Comparison of ENCODE assay signal across 1 cellular context in the genomic region with DNA sequence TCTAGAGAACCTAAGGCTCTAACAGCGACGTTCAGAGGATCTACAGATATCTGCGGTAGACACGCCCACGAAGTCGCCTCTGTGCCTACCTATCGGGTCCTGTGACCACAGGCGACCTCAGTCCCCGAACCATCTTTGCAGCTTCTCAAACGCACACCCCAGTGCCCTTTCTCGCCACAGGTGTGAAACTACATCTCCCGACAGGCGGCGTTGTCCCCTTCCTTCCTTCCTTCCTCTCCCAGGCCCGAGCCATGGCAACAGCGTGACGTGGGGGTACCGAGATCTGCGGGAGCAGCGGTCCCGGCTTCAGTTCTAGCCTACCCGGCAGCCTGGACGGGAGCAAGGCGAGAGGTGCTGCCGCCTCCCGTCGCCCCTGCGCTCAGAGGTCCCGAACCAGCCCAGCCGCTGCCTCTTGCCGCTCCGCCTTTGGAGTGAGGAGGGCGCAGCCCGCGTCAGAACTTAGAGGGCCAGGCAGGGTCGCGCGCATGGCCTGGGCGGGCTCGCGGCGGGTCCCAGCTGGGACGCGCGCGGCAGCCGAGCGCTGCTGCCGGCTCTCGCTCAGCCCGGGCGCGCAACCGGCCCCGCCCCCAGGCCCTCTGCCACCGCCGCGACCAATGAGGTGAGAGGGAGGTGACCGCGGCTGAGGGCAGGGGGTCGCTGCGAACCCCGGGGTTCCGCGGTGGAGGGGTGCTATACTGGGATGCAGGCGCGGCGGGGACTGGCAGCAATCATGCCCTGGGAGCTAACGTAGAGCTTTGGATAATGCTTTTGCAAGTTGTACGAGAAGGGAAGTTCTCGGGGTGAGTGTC.
TF ChIP-seq lines count a peak whose summit lies in the region.

A gene (plus strand): TSS at position 309 of the 809 bp plus-strand sequence. CDS start 177 bp downstream, at position 486.

TF ChIP-seq in HepG2, 621 proteins besides CTCF, POLR2A, EP300 and RAD21 (continued from another document and continues in another):
- TF ChIP-seq, protein P1, sequence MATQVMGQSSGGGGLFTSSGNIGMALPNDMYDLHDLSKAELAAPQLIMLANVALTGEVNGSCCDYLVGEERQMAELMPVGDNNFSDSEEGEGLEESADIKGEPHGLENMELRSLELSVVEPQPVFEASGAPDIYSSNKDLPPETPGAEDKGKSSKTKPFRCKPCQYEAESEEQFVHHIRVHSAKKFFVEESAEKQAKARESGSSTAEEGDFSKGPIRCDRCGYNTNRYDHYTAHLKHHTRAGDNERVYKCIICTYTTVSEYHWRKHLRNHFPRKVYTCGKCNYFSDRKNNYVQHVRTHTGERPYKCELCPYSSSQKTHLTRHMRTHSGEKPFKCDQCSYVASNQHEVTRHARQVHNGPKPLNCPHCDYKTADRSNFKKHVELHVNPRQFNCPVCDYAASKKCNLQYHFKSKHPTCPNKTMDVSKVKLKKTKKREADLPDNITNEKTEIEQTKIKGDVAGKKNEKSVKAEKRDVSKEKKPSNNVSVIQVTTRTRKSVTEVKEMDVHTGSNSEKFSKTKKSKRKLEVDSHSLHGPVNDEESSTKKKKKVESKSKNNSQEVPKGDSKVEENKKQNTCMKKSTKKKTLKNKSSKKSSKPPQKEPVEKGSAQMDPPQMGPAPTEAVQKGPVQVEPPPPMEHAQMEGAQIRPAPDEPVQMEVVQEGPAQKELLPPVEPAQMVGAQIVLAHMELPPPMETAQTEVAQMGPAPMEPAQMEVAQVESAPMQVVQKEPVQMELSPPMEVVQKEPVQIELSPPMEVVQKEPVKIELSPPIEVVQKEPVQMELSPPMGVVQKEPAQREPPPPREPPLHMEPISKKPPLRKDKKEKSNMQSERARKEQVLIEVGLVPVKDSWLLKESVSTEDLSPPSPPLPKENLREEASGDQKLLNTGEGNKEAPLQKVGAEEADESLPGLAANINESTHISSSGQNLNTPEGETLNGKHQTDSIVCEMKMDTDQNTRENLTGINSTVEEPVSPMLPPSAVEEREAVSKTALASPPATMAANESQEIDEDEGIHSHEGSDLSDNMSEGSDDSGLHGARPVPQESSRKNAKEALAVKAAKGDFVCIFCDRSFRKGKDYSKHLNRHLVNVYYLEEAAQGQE (IDR thresholded peaks at IDR 0.05; ENCODE audit: borderline replicate concordance in 1 of 2, low read depth in 1 of 2, low read length in 2 of 2), result no peak
- peak; percentile 95 for TF ChIP-seq REPIN1 (CRISPR knock-in tag; IDR thresholded peaks at IDR 0.05; ENCODE audit: borderline replicate concordance, low read depth)
- no peak for TF ChIP-seq KLF13 (CRISPR knock-in tag; IDR thresholded peaks at IDR 0.05)
- 0 out of 2 replicates have a peak, but pooled peaks have one; percentile 30 for TF ChIP-seq BRD4 (CRISPR knock-in tag; IDR thresholded peaks at IDR 0.05)
- 0 out of 2 replicates have a peak, but pooled peaks have one; percentile 52 for TF ChIP-seq JUN (CRISPR knock-in tag; IDR thresholded peaks at IDR 0.05)
- TF ChIP-seq CHD4 (IDR thresholded peaks at IDR 0.05; ENCODE audit: borderline replicate concordance, low read length), result no peak
- TF ChIP-seq AHR (CRISPR knock-in tag; IDR thresholded peaks at IDR 0.05), result peak; percentile 88
- peak; percentile 7 for TF ChIP-seq TEAD3 (CRISPR knock-in tag; optimal IDR thresholded peaks at IDR 0.05; ENCODE audit: borderline replicate concordance)
- TF ChIP-seq RXRB (CRISPR knock-in tag; IDR thresholded peaks at IDR 0.05; ENCODE audit: borderline replicate concordance), result peak; percentile 55; the same call in 1 of the 2 replicates
- TF ChIP-seq ZNF556 (CRISPR knock-in tag; IDR thresholded peaks at IDR 0.05; ENCODE audit: borderline replicate concordance), result peak; percentile 58; the same call in 1 of the 2 replicates
- peak; percentile 40 for TF ChIP-seq ISL2 (CRISPR knock-in tag; IDR thresholded peaks at IDR 0.05)
- peak; percentile 77; the same call in 1 of the 2 replicates for TF ChIP-seq KAT8 (CRISPR knock-in tag; IDR thresholded peaks at IDR 0.05)
- TF ChIP-seq, protein P2, sequence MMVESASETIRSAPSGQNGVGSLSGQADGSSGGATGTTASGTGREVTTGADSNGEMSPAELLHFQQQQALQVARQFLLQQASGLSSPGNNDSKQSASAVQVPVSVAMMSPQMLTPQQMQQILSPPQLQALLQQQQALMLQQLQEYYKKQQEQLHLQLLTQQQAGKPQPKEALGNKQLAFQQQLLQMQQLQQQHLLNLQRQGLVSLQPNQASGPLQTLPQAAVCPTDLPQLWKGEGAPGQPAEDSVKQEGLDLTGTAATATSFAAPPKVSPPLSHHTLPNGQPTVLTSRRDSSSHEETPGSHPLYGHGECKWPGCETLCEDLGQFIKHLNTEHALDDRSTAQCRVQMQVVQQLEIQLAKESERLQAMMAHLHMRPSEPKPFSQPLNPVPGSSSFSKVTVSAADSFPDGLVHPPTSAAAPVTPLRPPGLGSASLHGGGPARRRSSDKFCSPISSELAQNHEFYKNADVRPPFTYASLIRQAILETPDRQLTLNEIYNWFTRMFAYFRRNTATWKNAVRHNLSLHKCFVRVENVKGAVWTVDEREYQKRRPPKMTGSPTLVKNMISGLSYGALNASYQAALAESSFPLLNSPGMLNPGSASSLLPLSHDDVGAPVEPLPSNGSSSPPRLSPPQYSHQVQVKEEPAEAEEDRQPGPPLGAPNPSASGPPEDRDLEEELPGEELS (CRISPR knock-in tag; IDR thresholded peaks at IDR 0.05), result 0 out of 2 replicates have a peak, but pooled peaks have one; percentile 41
- TF ChIP-seq SOX5 (CRISPR knock-in tag; IDR thresholded peaks at IDR 0.05; ENCODE audit: borderline replicate concordance), result peak; percentile 40; the same call in 1 of the 2 replicates
- no peak for TF ChIP-seq RFXANK (CRISPR knock-in tag; IDR thresholded peaks at IDR 0.05)
- TF ChIP-seq, protein P3, sequence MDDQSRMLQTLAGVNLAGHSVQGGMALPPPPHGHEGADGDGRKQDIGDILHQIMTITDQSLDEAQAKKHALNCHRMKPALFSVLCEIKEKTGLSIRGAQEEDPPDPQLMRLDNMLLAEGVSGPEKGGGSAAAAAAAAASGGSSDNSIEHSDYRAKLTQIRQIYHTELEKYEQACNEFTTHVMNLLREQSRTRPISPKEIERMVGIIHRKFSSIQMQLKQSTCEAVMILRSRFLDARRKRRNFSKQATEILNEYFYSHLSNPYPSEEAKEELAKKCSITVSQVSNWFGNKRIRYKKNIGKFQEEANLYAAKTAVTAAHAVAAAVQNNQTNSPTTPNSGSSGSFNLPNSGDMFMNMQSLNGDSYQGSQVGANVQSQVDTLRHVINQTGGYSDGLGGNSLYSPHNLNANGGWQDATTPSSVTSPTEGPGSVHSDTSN (CRISPR knock-in tag; IDR thresholded peaks at IDR 0.05; ENCODE audit: borderline replicate concordance), result no peak
- peak; percentile 28; the same call in 1 of the 2 replicates for TF ChIP-seq ZNF441 (CRISPR knock-in tag; IDR thresholded peaks at IDR 0.05; ENCODE audit: borderline replicate concordance)
- peak; percentile 56; the same call in 1 of the 2 replicates for TF ChIP-seq ZMAT3 (CRISPR knock-in tag; conservative IDR thresholded peaks at IDR 0.05)
- peak; percentile 35; the same call in 1 of the 2 replicates for TF ChIP-seq KAT7 (CRISPR knock-in tag; IDR thresholded peaks at IDR 0.05; ENCODE audit: borderline replicate concordance)
- no peak for TF ChIP-seq NCOA5 (CRISPR knock-in tag; IDR thresholded peaks at IDR 0.05)
- 0 out of 2 replicates have a peak, but pooled peaks have one; percentile 52 for TF ChIP-seq ZNF510 (CRISPR knock-in tag; IDR thresholded peaks at IDR 0.05; ENCODE audit: low read depth)
- TF ChIP-seq SAP130 (CRISPR knock-in tag; IDR thresholded peaks at IDR 0.05; ENCODE audit: low read depth), result peak; percentile 92
- 0 out of 2 replicates have a peak, but pooled peaks have one; percentile 48 for TF ChIP-seq SIX4 (CRISPR knock-in tag; IDR thresholded peaks at IDR 0.05)
- TF ChIP-seq FOXC1 (CRISPR knock-in tag; IDR thresholded peaks at IDR 0.05; ENCODE audit: borderline replicate concordance), result 0 out of 2 replicates have a peak, but pooled peaks have one; percentile 90
- peak; percentile 28; the same call in 1 of the 2 replicates for TF ChIP-seq ZNF878 (CRISPR knock-in tag; IDR thresholded peaks at IDR 0.05)
- TF ChIP-seq RNF2 (conservative IDR thresholded peaks at IDR 0.05; ENCODE audit: low read depth), result peak; percentile 63; the same call in 1 of the 2 replicates
- TF ChIP-seq NR1H2 (CRISPR knock-in tag; IDR thresholded peaks at IDR 0.05; ENCODE audit: borderline replicate concordance, low read depth), result peak; percentile 61; the same call in 1 of the 2 replicates
- peak; percentile 75; the same call in 1 of the 2 replicates for TF ChIP-seq ZNF124 (CRISPR knock-in tag; IDR thresholded peaks at IDR 0.05)
- TF ChIP-seq ATF7-NPFF (CRISPR knock-in tag; IDR thresholded peaks at IDR 0.05; ENCODE audit: low read depth), result peak; percentile 95
- TF ChIP-seq, protein P4, sequence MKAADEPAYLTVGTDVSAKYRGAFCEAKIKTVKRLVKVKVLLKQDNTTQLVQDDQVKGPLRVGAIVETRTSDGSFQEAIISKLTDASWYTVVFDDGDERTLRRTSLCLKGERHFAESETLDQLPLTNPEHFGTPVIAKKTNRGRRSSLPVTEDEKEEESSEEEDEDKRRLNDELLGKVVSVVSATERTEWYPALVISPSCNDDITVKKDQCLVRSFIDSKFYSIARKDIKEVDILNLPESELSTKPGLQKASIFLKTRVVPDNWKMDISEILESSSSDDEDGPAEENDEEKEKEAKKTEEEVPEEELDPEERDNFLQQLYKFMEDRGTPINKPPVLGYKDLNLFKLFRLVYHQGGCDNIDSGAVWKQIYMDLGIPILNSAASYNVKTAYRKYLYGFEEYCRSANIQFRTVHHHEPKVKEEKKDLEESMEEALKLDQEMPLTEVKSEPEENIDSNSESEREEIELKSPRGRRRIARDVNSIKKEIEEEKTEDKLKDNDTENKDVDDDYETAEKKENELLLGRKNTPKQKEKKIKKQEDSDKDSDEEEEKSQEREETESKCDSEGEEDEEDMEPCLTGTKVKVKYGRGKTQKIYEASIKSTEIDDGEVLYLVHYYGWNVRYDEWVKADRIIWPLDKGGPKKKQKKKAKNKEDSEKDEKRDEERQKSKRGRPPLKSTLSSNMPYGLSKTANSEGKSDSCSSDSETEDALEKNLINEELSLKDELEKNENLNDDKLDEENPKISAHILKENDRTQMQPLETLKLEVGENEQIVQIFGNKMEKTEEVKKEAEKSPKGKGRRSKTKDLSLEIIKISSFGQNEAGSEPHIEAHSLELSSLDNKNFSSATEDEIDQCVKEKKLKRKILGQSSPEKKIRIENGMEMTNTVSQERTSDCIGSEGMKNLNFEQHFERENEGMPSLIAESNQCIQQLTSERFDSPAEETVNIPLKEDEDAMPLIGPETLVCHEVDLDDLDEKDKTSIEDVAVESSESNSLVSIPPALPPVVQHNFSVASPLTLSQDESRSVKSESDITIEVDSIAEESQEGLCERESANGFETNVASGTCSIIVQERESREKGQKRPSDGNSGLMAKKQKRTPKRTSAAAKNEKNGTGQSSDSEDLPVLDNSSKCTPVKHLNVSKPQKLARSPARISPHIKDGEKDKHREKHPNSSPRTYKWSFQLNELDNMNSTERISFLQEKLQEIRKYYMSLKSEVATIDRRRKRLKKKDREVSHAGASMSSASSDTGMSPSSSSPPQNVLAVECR (CRISPR knock-in tag; IDR thresholded peaks at IDR 0.05; ENCODE audit: borderline replicate concordance), result peak; percentile 94
- no peak for TF ChIP-seq ATF1 (CRISPR knock-in tag; IDR thresholded peaks at IDR 0.05)
- peak; percentile 78; the same call in 1 of the 2 replicates for TF ChIP-seq KDM3A (CRISPR knock-in tag; IDR thresholded peaks at IDR 0.05; ENCODE audit: low read depth)
- TF ChIP-seq ZNF484 (CRISPR knock-in tag; IDR thresholded peaks at IDR 0.05; ENCODE audit: borderline replicate concordance, low read depth), result no peak
- TF ChIP-seq ZMYM3 (CRISPR knock-in tag; IDR thresholded peaks at IDR 0.05), result peak; percentile 50
- 0 out of 2 replicates have a peak, but pooled peaks have one; percentile 31 for TF ChIP-seq ZNF83 (CRISPR knock-in tag; IDR thresholded peaks at IDR 0.05; ENCODE audit: borderline replicate concordance)
- TF ChIP-seq, protein P5, sequence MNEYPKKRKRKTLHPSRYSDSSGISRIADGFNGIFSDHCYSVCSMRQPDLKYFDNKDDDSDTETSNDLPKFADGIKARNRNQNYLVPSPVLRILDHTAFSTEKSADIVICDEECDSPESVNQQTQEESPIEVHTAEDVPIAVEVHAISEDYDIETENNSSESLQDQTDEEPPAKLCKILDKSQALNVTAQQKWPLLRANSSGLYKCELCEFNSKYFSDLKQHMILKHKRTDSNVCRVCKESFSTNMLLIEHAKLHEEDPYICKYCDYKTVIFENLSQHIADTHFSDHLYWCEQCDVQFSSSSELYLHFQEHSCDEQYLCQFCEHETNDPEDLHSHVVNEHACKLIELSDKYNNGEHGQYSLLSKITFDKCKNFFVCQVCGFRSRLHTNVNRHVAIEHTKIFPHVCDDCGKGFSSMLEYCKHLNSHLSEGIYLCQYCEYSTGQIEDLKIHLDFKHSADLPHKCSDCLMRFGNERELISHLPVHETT (CRISPR knock-in tag; conservative IDR thresholded peaks at IDR 0.05), result 0 out of 2 replicates have a peak, but pooled peaks have one; percentile 60
- peak; percentile 28; the same call in 1 of the 2 replicates for TF ChIP-seq ZNF644 (CRISPR knock-in tag; IDR thresholded peaks at IDR 0.05; ENCODE audit: low read depth)
- TF ChIP-seq, protein P6, sequence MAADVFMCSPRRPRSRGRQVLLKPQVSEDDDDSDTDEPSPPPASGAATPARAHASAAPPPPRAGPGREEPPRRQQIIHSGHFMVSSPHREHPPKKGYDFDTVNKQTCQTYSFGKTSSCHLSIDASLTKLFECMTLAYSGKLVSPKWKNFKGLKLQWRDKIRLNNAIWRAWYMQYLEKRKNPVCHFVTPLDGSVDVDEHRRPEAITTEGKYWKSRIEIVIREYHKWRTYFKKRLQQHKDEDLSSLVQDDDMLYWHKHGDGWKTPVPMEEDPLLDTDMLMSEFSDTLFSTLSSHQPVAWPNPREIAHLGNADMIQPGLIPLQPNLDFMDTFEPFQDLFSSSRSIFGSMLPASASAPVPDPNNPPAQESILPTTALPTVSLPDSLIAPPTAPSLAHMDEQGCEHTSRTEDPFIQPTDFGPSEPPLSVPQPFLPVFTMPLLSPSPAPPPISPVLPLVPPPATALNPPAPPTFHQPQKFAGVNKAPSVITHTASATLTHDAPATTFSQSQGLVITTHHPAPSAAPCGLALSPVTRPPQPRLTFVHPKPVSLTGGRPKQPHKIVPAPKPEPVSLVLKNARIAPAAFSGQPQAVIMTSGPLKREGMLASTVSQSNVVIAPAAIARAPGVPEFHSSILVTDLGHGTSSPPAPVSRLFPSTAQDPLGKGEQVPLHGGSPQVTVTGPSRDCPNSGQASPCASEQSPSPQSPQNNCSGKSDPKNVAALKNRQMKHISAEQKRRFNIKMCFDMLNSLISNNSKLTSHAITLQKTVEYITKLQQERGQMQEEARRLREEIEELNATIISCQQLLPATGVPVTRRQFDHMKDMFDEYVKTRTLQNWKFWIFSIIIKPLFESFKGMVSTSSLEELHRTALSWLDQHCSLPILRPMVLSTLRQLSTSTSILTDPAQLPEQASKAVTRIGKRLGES (CRISPR knock-in tag; IDR thresholded peaks at IDR 0.05; ENCODE audit: borderline replicate concordance), result no peak
- TF ChIP-seq, protein P7, sequence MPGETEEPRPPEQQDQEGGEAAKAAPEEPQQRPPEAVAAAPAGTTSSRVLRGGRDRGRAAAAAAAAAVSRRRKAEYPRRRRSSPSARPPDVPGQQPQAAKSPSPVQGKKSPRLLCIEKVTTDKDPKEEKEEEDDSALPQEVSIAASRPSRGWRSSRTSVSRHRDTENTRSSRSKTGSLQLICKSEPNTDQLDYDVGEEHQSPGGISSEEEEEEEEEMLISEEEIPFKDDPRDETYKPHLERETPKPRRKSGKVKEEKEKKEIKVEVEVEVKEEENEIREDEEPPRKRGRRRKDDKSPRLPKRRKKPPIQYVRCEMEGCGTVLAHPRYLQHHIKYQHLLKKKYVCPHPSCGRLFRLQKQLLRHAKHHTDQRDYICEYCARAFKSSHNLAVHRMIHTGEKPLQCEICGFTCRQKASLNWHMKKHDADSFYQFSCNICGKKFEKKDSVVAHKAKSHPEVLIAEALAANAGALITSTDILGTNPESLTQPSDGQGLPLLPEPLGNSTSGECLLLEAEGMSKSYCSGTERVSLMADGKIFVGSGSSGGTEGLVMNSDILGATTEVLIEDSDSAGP (CRISPR knock-in tag; IDR thresholded peaks at IDR 0.05; ENCODE audit: borderline replicate concordance), result peak; percentile 84
